ENCODE assay signal across 8 cellular contexts in genomic region chr7:133230591-133231194, GRCh38. TPM values are rescaled to one million over a fixed set of nuclear protein-coding genes. Genes with fewer than 3 reads are reported as not detected.
DNase-seq lines count a peak whose midpoint lies in the region; ATAC-seq and TF ChIP-seq lines count a peak whose summit lies in the region.

No MANE protein-coding gene starts in this region.

- H3K4me1 ChIP-seq in HAP-1 = no peaks in the 10 kb centered on the region

- peaks cover 6% of the 10 kb centered on the region for H3K4me1 Mint-ChIP-seq in glutamatergic neuron (ENCODE audit: low read depth, unreplicated experiment)

- H3K27me3 ChIP-seq in HAP-1 (ENCODE audit: low read depth) = peaks cover 19% of the 10 kb centered on the region

- no peak overlapping the region for H3K4me3 ChIP-seq in HAP-1

- no peaks in the 10 kb centered on the region for H3K36me3 ChIP-seq in HAP-1 (replicated peaks)

- no peak overlapping the region for H3K27ac Mint-ChIP-seq in glutamatergic neuron (ENCODE audit: unreplicated experiment)

- H3K36me3 Mint-ChIP-seq in glutamatergic neuron (ENCODE audit: unreplicated experiment) = no peaks in the 10 kb centered on the region

- ATAC-seq in HG03108 (IDR thresholded peaks at IDR 0.05; ENCODE audit: unreplicated experiment) = no peak

- peaks cover 2% of the 10 kb centered on the region for H3K9me3 Mint-ChIP-seq in glutamatergic neuron (ENCODE audit: unreplicated experiment)

- DNase-seq in COLO668 (lab: John Stamatoyannopoulos, UW; ENCODE audit: unreplicated experiment) (peak; percentile 49), HAP-1 (ENCODE audit: low spot score in 2 of 2) (peak; percentile 21 to 64), NCI-H82 (lab: John Stamatoyannopoulos, UW) (peak; percentile 67), activated T-cell treated with anti-CD3 and anti-CD28 coated beads for 48 hours (ENCODE audit: low read depth) (peak; percentile 12), glutamatergic neuron (peak; percentile 51), retina (peak; percentile 61), ureter (ENCODE audit: low spot score) (no peak)

- peak; percentile 88 for TF ChIP-seq CTCF in glutamatergic neuron (IDR thresholded peaks at IDR 0.05; ENCODE audit: partially characterized antibody, unreplicated experiment)

- H3K4me3 Mint-ChIP-seq in glutamatergic neuron (ENCODE audit: unreplicated experiment) = no peak overlapping the region

- H3K9me3 ChIP-seq in HAP-1 = no peaks in the 10 kb centered on the region

- in situ Hi-C loops in HAP-1 (cut with MboI; ENCODE audit: low sequenced_read_pairs) = no loop called here

- H3K27me3 Mint-ChIP-seq in glutamatergic neuron (ENCODE audit: unreplicated experiment) = peaks cover 2% of the 10 kb centered on the region

RNA-seq across cellular contexts. Expression of gene EXOC4, which starts 22.2 kb away (rescaled TPM):
- total RNA-seq in glutamatergic neuron (ENCODE audit: unreplicated experiment) (73.8 TPM), ureter (145 TPM)
